Comparison of ENCODE assay signal across 8 cellular contexts in genomic region chr9:121399883-121400607, GRCh38. TPM values are rescaled to one million over a fixed set of nuclear protein-coding genes. Genes with fewer than 3 reads are reported as not detected.
A peak's percentile ranks its signal among the peaks of the same experiment; 100 is the strongest.
DNase-seq lines count a peak whose midpoint lies in the region; ATAC-seq and TF ChIP-seq lines count a peak whose summit lies in the region.

No MANE protein-coding gene starts in this region.

- H4K5ac ChIP-seq in H9 (ENCODE audit: insufficient read length, low read depth, low read length): no peak overlapping the region

- no peak overlapping the region for H3K23ac ChIP-seq in H9 (ENCODE audit: insufficient read length, low read depth, low read length)

- no peaks in the 10 kb centered on the region for H3K36me3 Mint-ChIP-seq in CD8-positive, alpha-beta T cell
- H3K36me3 Mint-ChIP-seq in H9 (ENCODE audit: insufficient read depth in 1 of 3, low read depth in 3 of 3): peaks cover 0 to 4% (median 0%) of the 10 kb centered on the region in 3 experiments; a peak in 1 of 7 replicates
- no peaks in the 10 kb centered on the region for H3K36me3 Mint-ChIP-seq in stimulated activated effector memory CD8-positive, alpha-beta T cell treated with anti-CD3 and anti-CD28 coated beads, Interleukin-12 subunit alpha, Interleukin-12 subunit beta, amount 100 ng/mL, for 72 hours

- H3K27me3 Mint-ChIP-seq in CD8-positive, alpha-beta T cell (ENCODE audit: low read depth): peaks cover 3% of the 10 kb centered on the region
- peaks cover 15% of the 10 kb centered on the region for H3K27me3 Mint-ChIP-seq in H9 (ENCODE audit: low read depth)

- no peak overlapping the region for H3K27ac Mint-ChIP-seq in CD8-positive, alpha-beta T cell
- no peak overlapping the region for H3K27ac Mint-ChIP-seq in H9
- no peak overlapping the region for H3K27ac Mint-ChIP-seq in stimulated activated effector memory CD8-positive, alpha-beta T cell treated with anti-CD3 and anti-CD28 coated beads, Interleukin-12 subunit alpha, Interleukin-12 subunit beta, amount 100 ng/mL, for 72 hours

- no peak overlapping the region for H2AK5ac ChIP-seq in H9 (ENCODE audit: insufficient read length, low read length)

- no peak overlapping the region for H3K27ac ChIP-seq in CD8-positive, alpha-beta T cell (ENCODE audit: low read depth, low read length)
- no peak overlapping the region for H3K27ac ChIP-seq in H9 (ENCODE audit: insufficient read length, low read depth, low read length)

- H3K56ac ChIP-seq in H9 (ENCODE audit: insufficient read length, low read depth, low read length): no peak overlapping the region

- H2BK20ac ChIP-seq in H9 (ENCODE audit: low read depth, low read length, poor library complexity, severe bottlenecking): no peak overlapping the region

- no peak overlapping the region for H2BK120ac ChIP-seq in H9 (ENCODE audit: low read depth, low read length, poor library complexity, severe bottlenecking)

- H2AFZ ChIP-seq in H9 (ENCODE audit: low read length): no peak overlapping the region

- no peaks in the 10 kb centered on the region for H3K79me1 ChIP-seq in H9 (ENCODE audit: insufficient read depth, low read depth, low read length, poor library complexity, severe bottlenecking)

- H3K4ac ChIP-seq in H9 (ENCODE audit: low read depth, low read length): no peak overlapping the region

- peak; percentile 92 for TF ChIP-seq CTCF in CD8-positive, alpha-beta T cell (IDR thresholded peaks at IDR 0.05)
- TF ChIP-seq CTCF in H9 (conservative IDR thresholded peaks at IDR 0.05): peak; percentile 86

- WGBS in H9 (ENCODE audit: extremely low coverage, insufficient read length, low lambda C conversion rate): no CpG with 5 or more reads among the region's 9 CpGs

- H3K4me2 ChIP-seq in H9 (ENCODE audit: insufficient read depth, insufficient read length, low read length): no peak overlapping the region

- H3K4me3 ChIP-seq in CD8-positive, alpha-beta T cell (ENCODE audit: low read depth, low read length): no peak overlapping the region

- H3K18ac ChIP-seq in H9 (ENCODE audit: insufficient read length, low read depth, low read length): no peak overlapping the region

- H3K4me1 Mint-ChIP-seq in CD8-positive, alpha-beta T cell (ENCODE audit: low read depth): no peaks in the 10 kb centered on the region
- peaks cover 4 to 10% of the 10 kb centered on the region in 2 experiments for H3K4me1 Mint-ChIP-seq in H9
- H3K4me1 Mint-ChIP-seq in stimulated activated effector memory CD8-positive, alpha-beta T cell treated with anti-CD3 and anti-CD28 coated beads, Interleukin-12 subunit alpha, Interleukin-12 subunit beta, amount 100 ng/mL, for 72 hours: peaks cover 7% of the 10 kb centered on the region

- H3K9ac ChIP-seq in H9 (ENCODE audit: extremely low read depth, insufficient read length, low read length): no peak overlapping the region

- no peaks in the 10 kb centered on the region for H3K79me2 ChIP-seq in H9 (ENCODE audit: insufficient read depth, low read length)

- no peak overlapping the region for H3K14ac ChIP-seq in H9 (ENCODE audit: insufficient read depth, low read length)

- intact Hi-C loops in CD8-positive, alpha-beta T cell (cut with DNase I, micrococcal nuclease): loop anchor here (1.0 to 5.0 kb wide), 8 partner anchors 23 to 645 kb away; no protein-coding TSS in a partner anchor

- H3K23me2 ChIP-seq in H9 (ENCODE audit: insufficient read length, low read depth, low read length, poor library complexity, severe bottlenecking): no peaks in the 10 kb centered on the region

- no peaks in the 10 kb centered on the region for H3K27me3 ChIP-seq in CD8-positive, alpha-beta T cell (ENCODE audit: insufficient read depth, low read length)
- H3K27me3 ChIP-seq in H9 (ENCODE audit: insufficient read depth, low read length): no peaks in the 10 kb centered on the region

- H4K91ac ChIP-seq in H9 (ENCODE audit: insufficient read length, low read depth, low read length): no peak overlapping the region

- peak in 1 of 7 experiments; percentile 8 for DNase-seq in CD8-positive, alpha-beta T cell
- DNase-seq in H9 (no peak), NCI-H446 treated with DMSO at 0.1 percent for 48 hours (lab: John Stamatoyannopoulos, UW) (peak; percentile 35), astrocyte of the hippocampus (ENCODE audit: low read depth, low spot score) (peak; percentile 76), iPS DF 4.7 (ENCODE audit: extremely low read depth, low spot score) (peak; percentile 49)
- DNase-seq in stimulated activated effector memory CD8-positive, alpha-beta T cell treated with anti-CD3 and anti-CD28 coated beads, Interleukin-12 subunit alpha, Interleukin-12 subunit beta, amount 100 ng/mL, for 72 hours (ENCODE audit: low spot score in 2 of 2): no peak

- no peaks in the 10 kb centered on the region for H4K20me1 ChIP-seq in H9 (ENCODE audit: control insufficient read depth, insufficient read depth, insufficient read length)

- no peak overlapping the region for H2BK5ac ChIP-seq in H9 (ENCODE audit: insufficient read length, low read length)

- no peak overlapping the region for H2BK12ac ChIP-seq in H9 (ENCODE audit: insufficient read length, low read depth, low read length)

- no peaks in the 10 kb centered on the region for H3K9me3 Mint-ChIP-seq in CD8-positive, alpha-beta T cell
- peaks cover 11 to 17% of the 10 kb centered on the region in 2 experiments for H3K9me3 Mint-ChIP-seq in H9
- peaks cover 3% of the 10 kb centered on the region for H3K9me3 Mint-ChIP-seq in stimulated activated effector memory CD8-positive, alpha-beta T cell treated with anti-CD3 and anti-CD28 coated beads, Interleukin-12 subunit alpha, Interleukin-12 subunit beta, amount 100 ng/mL, for 72 hours

- no peaks in the 10 kb centered on the region for H3K4me1 ChIP-seq in CD8-positive, alpha-beta T cell (ENCODE audit: insufficient read depth, low read length)
- no peaks in the 10 kb centered on the region for H3K4me1 ChIP-seq in H9 (ENCODE audit: insufficient read depth, low read length)

- peak; percentile 42 for ATAC-seq in CD8-positive, alpha-beta T cell
- peak; percentile 72 for ATAC-seq in stimulated activated effector memory CD8-positive, alpha-beta T cell treated with anti-CD3 and anti-CD28 coated beads, Interleukin-12 subunit alpha, Interleukin-12 subunit beta, amount 100 ng/mL, for 72 hours
- ATAC-seq in GM21390 (IDR thresholded peaks at IDR 0.05; ENCODE audit: unreplicated experiment) (no peak), HG02571 (IDR thresholded peaks at IDR 0.05; ENCODE audit: unreplicated experiment) (no peak)

- no peaks in the 10 kb centered on the region for H3K36me3 ChIP-seq in CD8-positive, alpha-beta T cell (ENCODE audit: insufficient read depth, low read length)

- no peak overlapping the region for H3T11ph ChIP-seq in H9 (ENCODE audit: low read length)

- POLR2A ChIA-PET in CD8-positive, alpha-beta T cell (lab: Charles Lee): interaction anchor here (3.1 kb wide), 1 partner anchor 80 kb away, joined by 10 read pairs; no protein-coding TSS in a partner anchor

- no peak overlapping the region for H2BK15ac ChIP-seq in H9 (ENCODE audit: low read depth, low read length)

- no peak overlapping the region for H4K8ac ChIP-seq in H9 (replicated peaks; ENCODE audit: insufficient read length, low read depth, low read length)

- CTCF ChIA-PET in CD8-positive, alpha-beta T cell (lab: Charles Lee): interaction anchor here (0.6 to 16.4 kb wide), 30 partner anchors 9 to 229 kb away, joined by 3 to 382 read pairs (median 4); no protein-coding TSS in a partner anchor

- no peak overlapping the region for H3K4me3 Mint-ChIP-seq in CD8-positive, alpha-beta T cell
- no peak overlapping the region for H3K4me3 Mint-ChIP-seq in H9
- no peak overlapping the region for H3K4me3 Mint-ChIP-seq in stimulated activated effector memory CD8-positive, alpha-beta T cell treated with anti-CD3 and anti-CD28 coated beads, Interleukin-12 subunit alpha, Interleukin-12 subunit beta, amount 100 ng/mL, for 72 hours

- H3K9me3 ChIP-seq in CD8-positive, alpha-beta T cell (ENCODE audit: low read length): no peaks in the 10 kb centered on the region
- H3K9me3 ChIP-seq in H9 (ENCODE audit: control insufficient read depth, low read depth, low read length): no peaks in the 10 kb centered on the region

RNA-seq across cellular contexts. Expression of gene STOM, which starts 30.0 kb away (rescaled TPM):
- 10 to 100 TPM; 47.4 to 48.2 TPM for total RNA-seq in CD8-positive, alpha-beta T cell
- total RNA-seq in H9 (2021): 14.5 and 15.3 TPM in 2 replicates

Comparison
In these comparisons a context has a peak if more than half of its experiments do, and no peak if none do; other contexts are left out.
1. ATAC-seq: peak in CD8-positive, alpha-beta T cell (single experiment) and stimulated activated effector memory CD8-positive, alpha-beta T cell treated with anti-CD3 and anti-CD28 coated beads, Interleukin-12 subunit alpha, Interleukin-12 subunit beta, amount 100 ng/mL, for 72 hours (single experiment); none in GM21390 (single experiment) and HG02571 (single experiment).
2. DNase-seq: peak in NCI-H446 treated with DMSO at 0.1 percent for 48 hours (single experiment), astrocyte of the hippocampus (single experiment) and iPS DF 4.7 (single experiment); none in H9 (single experiment) and stimulated activated effector memory CD8-positive, alpha-beta T cell treated with anti-CD3 and anti-CD28 coated beads, Interleukin-12 subunit alpha, Interleukin-12 subunit beta, amount 100 ng/mL, for 72 hours (0 of 2).